14 cellular contexts compared by ENCODE assay signal in genomic region chr1:45365051-45365450, GRCh38. TPM values are rescaled to one million over a fixed set of nuclear protein-coding genes. Genes with fewer than 3 reads are reported as not detected.
A peak's percentile ranks its signal among the peaks of the same experiment; 100 is the strongest.
DNase-seq lines count a peak whose midpoint lies in the region; ATAC-seq, FAIRE-seq and TF ChIP-seq lines count a peak whose summit lies in the region.
"Had no signal": no experiment of that assay in that cellular context is flagged by ENCODE, and none has a peak within 500 bp of the region (broad histone marks: within the 10 kb centered on the region; RNA-seq: fewer than 3 reads in every experiment).

No MANE protein-coding gene starts in this region.

- no peak for DNase-seq in GM12891 (ENCODE audit: insufficient read length, low spot score)
- peak; percentile 19 to 32 for DNase-seq in hippocampal formation (lab: John Stamatoyannopoulos, UW)
- DNase-seq in activated CD4-positive, CD25-positive, alpha-beta regulatory T cell treated with anti-CD3 and anti-CD28 coated beads, Interleukin-2, amount 50 U/mL, for 72 hours, result no peak
- DNase-seq in activated CD4-positive, alpha-beta T cell treated with anti-CD3 and anti-CD28 coated beads, Interleukin-2, amount 50 U/mL, for 48 hours, result no peak
- DNase-seq in H4 (ENCODE audit: low spot score), result no peak
- no peak for DNase-seq in kidney tubule cell (ENCODE audit: low spot score)
- DNase-seq: activated T-cell treated with anti-CD3 and anti-CD28 coated beads, Interleukin-2, amount 50 U/mL, for 48 hours; DMS153; NCI-H187; NCI-H774 had no signal

- TF ChIP-seq POLR2A in GM12891 (IDR thresholded peaks at IDR 0.05; ENCODE audit: low read depth, low read length), result no peak

- peak; percentile 81 for FAIRE-seq in GM12891 (lab: Jason Lieb, UNC)
- FAIRE-seq: K562 had no signal

- ATAC-seq in GM21576 (IDR thresholded peaks at IDR 0.05; ENCODE audit: unreplicated experiment) (peak; percentile 66), HG03378 (IDR thresholded peaks at IDR 0.05; ENCODE audit: unreplicated experiment) (peak; percentile 77)
- ATAC-seq: K562 had no signal

TF ChIP-seq in GM12891, 5 proteins besides CTCF, POLR2A, EP300 and RAD21:
- TF ChIP-seq TAF1 (IDR thresholded peaks at IDR 0.05; ENCODE audit: low read depth, low read length), result no peak
- peak; percentile 78 for TF ChIP-seq SPI1 (IDR thresholded peaks at IDR 0.05; ENCODE audit: low read depth, low read length)

RNA-seq across cellular contexts. Expression of gene MUTYH, which starts 24.8 kb away (rescaled TPM):
- 20.9 TPM for polyA plus RNA-seq in GM12891 (2012; ENCODE audit: low read depth, missing spikeins)
- total RNA-seq in H4 (2014; rRNA removed; shearing (Covaris generic)), result 11.3 TPM in 2 replicates

RNA-seq across cellular contexts. Expression of gene TOE1, which starts 25.1 kb away (rescaled TPM):
- 15.6 TPM for polyA plus RNA-seq in GM12891 (2012; ENCODE audit: low read depth, missing spikeins)
- 37.1 and 42.0 TPM in 2 replicates for total RNA-seq in H4 (2014; rRNA removed; shearing (Covaris generic))

RNA-seq across cellular contexts. Expression of gene HPDL, which starts 38.4 kb away (rescaled TPM):
- 8.5 TPM for polyA plus RNA-seq in GM12891 (2012; ENCODE audit: low read depth, missing spikeins)
- total RNA-seq in H4 (2014; rRNA removed; shearing (Covaris generic)), result not detected in 2 replicates
- total RNA-seq: K562, mononuclear cell had no signal
- polyA plus RNA-seq: K562 had no signal

Comparison
In these comparisons a context has a peak if more than half of its experiments do, and no peak if none do; other contexts are left out.
1. DNase-seq: peak in hippocampal formation (2 of 2); none in GM12891 (single experiment), activated CD4-positive, CD25-positive, alpha-beta regulatory T cell treated with anti-CD3 and anti-CD28 coated beads, Interleukin-2, amount 50 U/mL, for 72 hours (single experiment), activated CD4-positive, alpha-beta T cell treated with anti-CD3 and anti-CD28 coated beads, Interleukin-2, amount 50 U/mL, for 48 hours (0 of 2), H4 (single experiment) and kidney tubule cell (single experiment).